In the genomic region with DNA sequence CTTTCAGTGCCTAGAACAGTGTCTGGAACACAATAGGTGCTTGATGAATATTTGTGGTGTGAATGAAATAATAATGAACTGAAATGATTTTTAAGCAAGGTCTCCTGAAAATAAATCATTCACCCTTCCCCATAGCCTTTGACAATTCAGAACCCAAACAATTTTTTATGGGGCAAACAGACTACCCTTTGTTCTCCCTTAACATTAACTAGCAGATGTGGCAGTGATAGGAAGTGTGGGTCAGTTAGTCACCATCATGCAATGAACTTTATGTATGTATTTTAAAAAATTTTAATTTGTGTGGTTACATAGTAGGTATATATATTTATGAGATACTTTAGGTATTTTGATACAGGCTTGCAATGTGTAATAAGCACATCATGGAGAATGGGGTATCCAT, we compare ENCODE assay signal across 21 cellular contexts. TPM values are rescaled to one million over a fixed set of nuclear protein-coding genes. Genes with fewer than 3 reads are reported as not detected.
"Had no signal": no experiment of that assay in that cellular context is flagged by ENCODE, and none has a peak within 500 bp of the region (broad histone marks: within the 10 kb centered on the region; RNA-seq: fewer than 3 reads in every experiment).

No MANE protein-coding gene starts in this region.

- H3K4me3 Mint-ChIP-seq: dendritic cell treated with granulocyte-macrophage colony-stimulating factor and Interleukin-4, amounts not matched to agents 40 ng/mL and 50 ng/mL, for 4 days; neural crest cell; stimulated activated naive CD8-positive, alpha-beta T cell treated with anti-CD3 and anti-CD28 coated beads, Interleukin-15, amount 100 ng/mL, for 72 hours; WTC11 had no signal

- H3K9me3 Mint-ChIP-seq: dendritic cell treated with granulocyte-macrophage colony-stimulating factor and Interleukin-4, amounts not matched to agents 40 ng/mL and 50 ng/mL, for 4 days; WTC11 had no signal

- H3K36me3 ChIP-seq: brain microvascular endothelial cell, left ventricle myocardium inferior, sigmoid colon had no signal

- H3K27me3 Mint-ChIP-seq: stimulated activated naive CD8-positive, alpha-beta T cell treated with anti-CD3 and anti-CD28 coated beads, Interleukin-15, amount 100 ng/mL, for 72 hours had no signal

- FAIRE-seq: kidney had no signal

- DNase-seq: activated CD8-positive, alpha-beta memory T cell treated with anti-CD3 and anti-CD28 coated beads, Interleukin-2, amount 50 U/mL, for 48 hours; activated effector memory CD4-positive, alpha-beta T cell treated with anti-CD3 and anti-CD28 coated beads, Interleukin-2, amount 50 U/mL, for 16 hours; amniotic stem cell; brain microvascular endothelial cell; cerebellar nuclear complex; kidney; left ventricle myocardium inferior; mesenchymal stem cell; SIG-M5; sigmoid colon; stimulated activated CD4-positive, alpha-beta T cell treated with anti-CD3 and anti-CD28 coated beads, Interleukin-2, amount 100 ng/mL, for 24 hours; stimulated activated naive CD8-positive, alpha-beta T cell treated with anti-CD3 and anti-CD28 coated beads, Interleukin-15, amount 100 ng/mL, for 72 hours; testis had no signal

- H3K36me3 Mint-ChIP-seq: WTC11 had no signal

- H3K27ac ChIP-seq: brain microvascular endothelial cell, hepatocyte, left ventricle myocardium inferior, sigmoid colon, testis had no signal

- H3K9me3 ChIP-seq: left ventricle myocardium inferior, sigmoid colon, testis had no signal

- H3K4me3 ChIP-seq: hepatocyte, left ventricle myocardium inferior, sigmoid colon, testis had no signal

- H3K27me3 ChIP-seq: brain microvascular endothelial cell, hepatocyte, sigmoid colon, testis had no signal

- H3K4me1 ChIP-seq: left ventricle myocardium inferior, sigmoid colon, testis had no signal

- H3K27ac Mint-ChIP-seq: dendritic cell treated with granulocyte-macrophage colony-stimulating factor and Interleukin-4, amounts not matched to agents 40 ng/mL and 50 ng/mL, for 4 days; WTC11 had no signal

- H3K4me1 Mint-ChIP-seq: neural crest cell, WTC11 had no signal

RNA-seq across cellular contexts. Expression of a gene that starts 27.2 kb away (rescaled TPM):
- total RNA-seq: epithelial cell of proximal tubule, hepatocyte, left ventricle myocardium inferior, neural crest cell, osteocyte, pulmonary artery endothelial cell, testis, ureter, WTC11 had no signal
- polyA plus RNA-seq: hepatocyte had no signal
